Comparison of ENCODE assay signal across 10 cellular contexts in genomic region chr2:239303711-239304532, GRCh38.
A peak's percentile ranks its signal among the peaks of the same experiment; 100 is the strongest.
DNase-seq lines count a peak whose midpoint lies in the region; ATAC-seq and TF ChIP-seq lines count a peak whose summit lies in the region.
"Had no signal": no experiment of that assay in that cellular context is flagged by ENCODE, and none has a peak within 500 bp of the region (broad histone marks: within the 10 kb centered on the region; RNA-seq: fewer than 3 reads in every experiment).

No MANE protein-coding gene starts in this region.

- ATAC-seq in GM18868 (IDR thresholded peaks at IDR 0.05; ENCODE audit: unreplicated experiment) (peak; percentile 81), memory B cell (ENCODE audit: low read depth) (peak; percentile 23), SK-N-SH treated with all-trans-retinoic acid at 6 μM for 48 hours (no peak)

- no peak for TF ChIP-seq CTCF in 22Rv1 (IDR thresholded peaks at IDR 0.05)
- TF ChIP-seq CTCF in KMS-11 (conservative IDR thresholded peaks at IDR 0.05; ENCODE audit: low read depth, low read length), result no peak

- no peaks in the 10 kb centered on the region for H3K27me3 ChIP-seq in KMS-11 (ENCODE audit: insufficient read depth, low read depth)

- H3K9ac ChIP-seq in KMS-11, result no peak overlapping the region

- H3K4me3 Mint-ChIP-seq in memory B cell, result no peak overlapping the region

- H3K9me3 Mint-ChIP-seq in memory B cell, result no peaks in the 10 kb centered on the region

- no peaks in the 10 kb centered on the region for H3K36me3 Mint-ChIP-seq in memory B cell

- DNase-seq in memory B cell (ENCODE audit: low spot score in 2 of 2), result no peak
- DNase-seq in foreskin melanocyte, result no peak
- no peak for DNase-seq in NAMALWA (ENCODE audit: low spot score)
- DNase-seq in T1000 (lab: John Stamatoyannopoulos, UW), result no peak
- DNase-seq: KG1 had no signal

- H3K4me3 ChIP-seq in KMS-11 (IDR thresholded peaks at IDR 0.05; ENCODE audit: insufficient read depth, low read depth, low read length), result no peak overlapping the region

- H3K79me2 ChIP-seq in KMS-11 (ENCODE audit: insufficient read depth, low read depth), result peaks cover 13% of the 10 kb centered on the region; the same call in 1 of the 2 replicates

- H3K27ac Mint-ChIP-seq in memory B cell, result peak overlapping the region; percentile 15

- H3K4me1 ChIP-seq in KMS-11 (ENCODE audit: low read depth, poor library complexity, severe bottlenecking), result peaks cover 16% of the 10 kb centered on the region

- H3K36me3 ChIP-seq in KMS-11 (ENCODE audit: insufficient read depth), result no peaks in the 10 kb centered on the region

- peaks cover 17% of the 10 kb centered on the region for H3K4me1 Mint-ChIP-seq in memory B cell

- H4K20me1 ChIP-seq in KMS-11 (ENCODE audit: insufficient read depth), result no peaks in the 10 kb centered on the region

- no peaks in the 10 kb centered on the region for H3K27me3 Mint-ChIP-seq in memory B cell

- no peak overlapping the region for H2AFZ ChIP-seq in KMS-11 (ENCODE audit: low read depth)

- H3K27ac ChIP-seq in 22Rv1, result 0 out of 2 replicates have a peak overlapping the region, but pooled peaks have one; percentile 20
- peak overlapping the region; percentile 16; the same call in 1 of the 2 replicates for H3K27ac ChIP-seq in KMS-11
- H3K27ac ChIP-seq: epithelial cell of prostate had no signal

- H3K4me2 ChIP-seq in KMS-11, result peak overlapping the region; percentile 30; the same call in 1 of the 2 replicates

TF ChIP-seq in SK-N-SH treated with all-trans-retinoic acid at 6 μM for 48 hours, 23 proteins besides CTCF, POLR2A, EP300 and RAD21:
- TF ChIP-seq ARNTL (CRISPR knock-in tag; IDR thresholded peaks at IDR 0.05; ENCODE audit: borderline replicate concordance, low read depth), result no peak
- TF ChIP-seq CSRNP3 (CRISPR knock-in tag; IDR thresholded peaks at IDR 0.05), result no peak
- TF ChIP-seq SNAI2 (CRISPR knock-in tag; IDR thresholded peaks at IDR 0.05), result no peak
- no peak for TF ChIP-seq ZFP3 (CRISPR knock-in tag; IDR thresholded peaks at IDR 0.05)
- no peak for TF ChIP-seq ESRRG (CRISPR knock-in tag; IDR thresholded peaks at IDR 0.05)
- no peak for TF ChIP-seq POU6F1 (CRISPR knock-in tag; IDR thresholded peaks at IDR 0.05; ENCODE audit: borderline replicate concordance, low read depth)
- no peak for TF ChIP-seq ZC3H10 (CRISPR knock-in tag; IDR thresholded peaks at IDR 0.05)
- no peak for TF ChIP-seq TCF4 (CRISPR knock-in tag; IDR thresholded peaks at IDR 0.05; ENCODE audit: borderline replicate concordance)
- TF ChIP-seq ZNF8 (CRISPR knock-in tag; IDR thresholded peaks at IDR 0.05), result no peak
- TF ChIP-seq RARB (CRISPR knock-in tag; IDR thresholded peaks at IDR 0.05), result no peak
- no peak for TF ChIP-seq CSDC2 (CRISPR knock-in tag; IDR thresholded peaks at IDR 0.05)
- no peak for TF ChIP-seq ZFP30 (CRISPR knock-in tag; IDR thresholded peaks at IDR 0.05)
- TF ChIP-seq GLIS3 (CRISPR knock-in tag; IDR thresholded peaks at IDR 0.05), result no peak
- TF ChIP-seq TOX (CRISPR knock-in tag; IDR thresholded peaks at IDR 0.05; ENCODE audit: borderline replicate concordance), result no peak
- TF ChIP-seq PPARA (CRISPR knock-in tag; IDR thresholded peaks at IDR 0.05; ENCODE audit: borderline replicate concordance), result no peak
- no peak for TF ChIP-seq TSHZ2 (CRISPR knock-in tag; IDR thresholded peaks at IDR 0.05)
- no peak for TF ChIP-seq BACH2 (CRISPR knock-in tag; IDR thresholded peaks at IDR 0.05; ENCODE audit: borderline replicate concordance)
- no peak for TF ChIP-seq ZNF565 (CRISPR knock-in tag; conservative IDR thresholded peaks at IDR 0.05; ENCODE audit: low read depth)
